8 cellular contexts compared by ENCODE assay signal in the genomic region with DNA sequence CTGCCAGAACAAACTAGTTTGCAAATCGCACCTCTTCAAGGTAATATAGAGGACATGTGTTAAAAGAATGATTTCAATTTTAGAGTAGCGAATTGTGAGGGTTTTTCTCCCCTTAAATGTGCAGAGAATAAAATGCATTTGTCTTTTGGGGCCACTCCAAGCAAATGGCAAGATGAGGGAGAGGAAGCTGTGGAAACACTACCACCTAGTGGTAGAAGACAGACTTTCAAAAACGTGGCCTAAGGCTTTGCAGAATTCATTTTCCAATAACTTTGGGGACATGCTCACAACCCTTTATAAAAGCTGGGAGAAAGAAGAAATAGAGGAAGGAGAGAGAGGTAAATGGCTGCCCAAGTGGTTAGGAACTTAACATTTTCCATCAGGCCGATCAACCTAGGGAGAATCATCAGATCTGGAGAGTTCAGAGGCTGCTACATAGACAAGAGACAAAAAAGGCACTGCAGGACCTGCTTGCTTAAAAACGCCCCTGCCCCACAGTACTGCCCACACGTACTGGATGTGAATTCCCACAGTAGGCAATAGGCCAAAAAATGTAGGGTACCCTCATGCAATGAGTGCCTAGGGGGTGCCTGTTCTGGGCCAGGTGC. TPM values are rescaled to one million over a fixed set of nuclear protein-coding genes. Genes with fewer than 3 reads are reported as not detected.
A peak's percentile ranks its signal among the peaks of the same experiment; 100 is the strongest.
DNase-seq lines count a peak whose midpoint lies in the region; ATAC-seq and TF ChIP-seq lines count a peak whose summit lies in the region.

No MANE protein-coding gene starts in this region.

- H3K9ac ChIP-seq in SU-DHL-6 (ENCODE audit: low read length) = no peak overlapping the region

- no peaks in the 10 kb centered on the region for H3K36me3 Mint-ChIP-seq in naive B cell

- peaks cover 6 to 22% (median 22%) of the 10 kb centered on the region in 3 donors for H3K27me3 Mint-ChIP-seq in naive B cell

- peak; percentile 73 for TF ChIP-seq CTCF in GM12873 (IDR thresholded peaks at IDR 0.05; ENCODE audit: insufficient read depth, low read depth, low read length, missing control alignments)
- peak; percentile 75 for TF ChIP-seq CTCF in SU-DHL-6 (IDR thresholded peaks at IDR 0.05; ENCODE audit: insufficient read depth, low read length, poor library complexity, severe bottlenecking)
- TF ChIP-seq CTCF in esophagus squamous epithelium (IDR thresholded peaks at IDR 0.05) = peak in 5 of 6 experiments; percentile 82 to 85 (median 84)

- no peak overlapping the region for H2AFZ ChIP-seq in SU-DHL-6 (ENCODE audit: low read depth, low read length, severe bottlenecking)

- H3K9me3 ChIP-seq in SU-DHL-6 (ENCODE audit: insufficient read depth, low read length) (no peaks in the 10 kb centered on the region), esophagus squamous epithelium (no peaks in the 10 kb centered on the region)

- H3K79me2 ChIP-seq in SU-DHL-6 (ENCODE audit: insufficient read depth, low read length) = no peaks in the 10 kb centered on the region

- H4K20me1 ChIP-seq in SU-DHL-6 (ENCODE audit: low read depth, low read length) = no peaks in the 10 kb centered on the region

- H3F3A ChIP-seq in SU-DHL-6 (ENCODE audit: insufficient read depth) = no peaks in the 10 kb centered on the region

- peaks cover 0 to 2% (median 0%) of the 10 kb centered on the region in 7 donors for H3K9me3 Mint-ChIP-seq in naive B cell

- H3K9me2 ChIP-seq in SU-DHL-6 (replicated peaks; ENCODE audit: insufficient read depth, low read length) = no peaks in the 10 kb centered on the region

- H3K27ac ChIP-seq in SU-DHL-6 (ENCODE audit: low read depth, low read length) = no peak overlapping the region
- H3K27ac ChIP-seq in esophagus squamous epithelium = no peak overlapping the region

- no peak for TF ChIP-seq POLR2A in esophagus squamous epithelium (IDR thresholded peaks at IDR 0.05)

- peak; percentile 83 for DNase-seq in Ammon's horn (ENCODE audit: low spot score)
- DNase-seq in NCI-H1417 (lab: John Stamatoyannopoulos, UW) = peak; percentile 63 to 88 (median 87)
- DNase-seq in esophagus squamous epithelium (lab: John Stamatoyannopoulos, UW) = no peak
- DNase-seq in naive B cell = peak; percentile 39
- DNase-seq in stimulated activated naive CD4-positive, alpha-beta T cell treated with Interleukin-2 at 50 U/mL for 16 hours (lab: John Stamatoyannopoulos, UW) = no peak

- no peak overlapping the region for H3K4me3 Mint-ChIP-seq in naive B cell

- no peak overlapping the region for H3K4me2 ChIP-seq in SU-DHL-6 (ENCODE audit: low read depth, low read length, poor library complexity, severe bottlenecking)

- ATAC-seq in naive B cell (ENCODE audit: low read depth in 2 of 2) (peak; percentile 38 to 69), HG03280 (IDR thresholded peaks at IDR 0.05; ENCODE audit: unreplicated experiment) (no peak)

- no peak overlapping the region for H3K4me3 ChIP-seq in SU-DHL-6 (ENCODE audit: insufficient read depth, low read length, poor library complexity, severe bottlenecking)
- H3K4me3 ChIP-seq in esophagus squamous epithelium = no peak overlapping the region

- H3K27me3 ChIP-seq in SU-DHL-6 (ENCODE audit: low read length) (no peaks in the 10 kb centered on the region), esophagus squamous epithelium (peaks cover 0 to 48% (median 0%) of the 10 kb centered on the region in 4 donors)

- no peaks in the 10 kb centered on the region for H3K4me1 ChIP-seq in esophagus squamous epithelium

- no peak overlapping the region for H3K27ac Mint-ChIP-seq in naive B cell

- H3K4me1 Mint-ChIP-seq in naive B cell = no peaks in the 10 kb centered on the region

- H3K36me3 ChIP-seq in SU-DHL-6 (ENCODE audit: low read length) = no peaks in the 10 kb centered on the region
- no peaks in the 10 kb centered on the region for H3K36me3 ChIP-seq in esophagus squamous epithelium

- intact Hi-C loops in esophagus squamous epithelium (cut with DNase I) = no loop called here

- 3 to 9% methylated on average over 6 of the region's 6 CpGs for WGBS in esophagus squamous epithelium, 2 donors

RNA-seq across cellular contexts. Expression of a gene that starts 15.7 kb away (rescaled TPM):
- 10 to 100 TPM; 12.4 to 21.0 (median 17.0) TPM for total RNA-seq in esophagus squamous epithelium
- polyA plus RNA-seq in naive B cell (ENCODE audit: low read depth in 6 of 6) = 10 to 100 TPM in 5 of 6 donors, 1 to 10 TPM in 1; 8.4 to 16.8 (median 12.1) TPM

RNA-seq across cellular contexts. Expression of a gene that starts 38.2 kb away (rescaled TPM):
- total RNA-seq in esophagus squamous epithelium = 1 to 10 TPM in 3 of 4 donors, under 1 TPM in 1; 0.83 to 3.8 (median 2.0) TPM
- polyA plus RNA-seq in naive B cell (ENCODE audit: low read depth in 6 of 6) = not detected

Comparison
In these comparisons a context has a peak if more than half of its experiments do, and no peak if none do; other contexts are left out.
1. DNase-seq: peak in Ammon's horn (single experiment), NCI-H1417 (3 of 3) and naive B cell (single experiment); none in esophagus squamous epithelium (single experiment) and stimulated activated naive CD4-positive, alpha-beta T cell treated with Interleukin-2 at 50 U/mL for 16 hours (single experiment).
2. Peak in every context shown above with its lines, with median percentiles within 50 percentile points of each other: CTCF ChIP-seq.